Comparison of ENCODE assay signal across 17 cellular contexts in the genomic region with DNA sequence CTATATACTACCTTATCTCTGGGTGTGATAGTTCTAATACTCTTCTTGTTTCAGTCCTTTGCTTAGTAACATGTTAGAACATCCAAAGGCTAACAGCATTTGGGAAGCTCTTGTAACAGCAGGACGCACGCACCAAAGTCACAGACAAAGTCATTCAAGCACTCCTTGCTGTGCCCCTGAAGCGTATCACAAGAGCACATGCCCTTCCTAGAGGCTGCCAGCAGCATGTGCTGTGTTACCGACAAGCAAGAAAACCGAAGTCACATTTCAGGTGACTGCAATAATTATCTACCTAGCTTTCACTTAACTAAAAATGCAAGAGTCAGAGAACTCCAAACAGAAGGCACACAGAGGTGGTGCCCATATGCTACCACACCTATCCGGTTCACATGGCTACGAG.
A peak's percentile ranks its signal among the peaks of the same experiment; 100 is the strongest.
DNase-seq lines count a peak whose midpoint lies in the region; ATAC-seq and TF ChIP-seq lines count a peak whose summit lies in the region.
"Had no signal": no experiment of that assay in that cellular context is flagged by ENCODE, and none has a peak within 500 bp of the region (broad histone marks: within the 10 kb centered on the region; RNA-seq: fewer than 3 reads in every experiment).

No MANE protein-coding gene starts in this region.

- POLR2A ChIA-PET in CD8-positive, alpha-beta T cell (lab: Charles Lee): interaction anchor here (1.2 kb wide), 1 partner anchor 9 kb away, joined by 3 read pairs; no protein-coding TSS in a partner anchor
- POLR2A ChIA-PET in WTC11 (lab: Charles Lee): no interaction called here

- no peaks in the 10 kb centered on the region for H3K27me3 Mint-ChIP-seq in CD8-positive, alpha-beta T cell (ENCODE audit: low read depth)
- H3K27me3 Mint-ChIP-seq in WTC11 (ENCODE audit: low read depth) (no peaks in the 10 kb centered on the region), naive B cell (no peaks in the 10 kb centered on the region)

- no peaks in the 10 kb centered on the region for H3K9me3 Mint-ChIP-seq in CD8-positive, alpha-beta T cell
- H3K9me3 Mint-ChIP-seq in WTC11 (0 out of 2 replicates have a peak, but pooled peaks cover 2% of the 10 kb centered on the region), naive B cell (no peaks in the 10 kb centered on the region)

- H3K4me3 ChIP-seq in CD8-positive, alpha-beta T cell (ENCODE audit: low read depth, low read length): no peak overlapping the region
- H3K4me3 ChIP-seq: mucosa of descending colon had no signal

- no peaks in the 10 kb centered on the region for H3K36me3 ChIP-seq in CD8-positive, alpha-beta T cell (ENCODE audit: insufficient read depth, low read length)

- peak overlapping the region; percentile 84 for H3K27ac Mint-ChIP-seq in CD8-positive, alpha-beta T cell
- H3K27ac Mint-ChIP-seq in WTC11: no peak overlapping the region; the same call in 1 of the 2 replicates
- H3K27ac Mint-ChIP-seq in naive B cell: peak overlapping the region in 5 of 6 donors; percentile 15 to 63 (median 31)

- H3K27me3 ChIP-seq in CD8-positive, alpha-beta T cell (ENCODE audit: insufficient read depth, low read length): no peaks in the 10 kb centered on the region

- H3K4me1 ChIP-seq in CD8-positive, alpha-beta T cell (ENCODE audit: insufficient read depth, low read length): peaks cover 36% of the 10 kb centered on the region

- no peak for DNase-seq in CD8-positive, alpha-beta T cell
- DNase-seq in WTC11 (ENCODE audit: low spot score): no peak
- DNase-seq in naive B cell: no peak
- DNase-seq in stimulated activated CD4-positive, alpha-beta T cell treated with anti-CD3 and anti-CD28 coated beads, Interleukin-4, amount 100 ng/mL, for 24 hours: no peak
- DNase-seq in AML-193 (lab: John Stamatoyannopoulos, UW): no peak
- DNase-seq: activated CD4-positive, alpha-beta T cell treated with anti-CD3 and anti-CD28 coated beads for 48 hours; activated naive CD4-positive, alpha-beta T cell treated with Interleukin-2 at 50 U/mL for 16 hours; Kasumi-1; left colon; mucosa of descending colon; NCI-H2227 treated with DMSO at 0.1 percent for 48 hours; occipital lobe; stimulated activated CD4-positive, alpha-beta T cell treated with anti-CD3 and anti-CD28 coated beads, Interleukin-1b, Interleukin-23, amount 100 ng/mL, for 48 hours had no signal

- peaks cover 79% of the 10 kb centered on the region for H3K4me1 Mint-ChIP-seq in CD8-positive, alpha-beta T cell (ENCODE audit: low read depth)
- peaks cover 46% of the 10 kb centered on the region for H3K4me1 Mint-ChIP-seq in WTC11
- peaks cover 11 to 35% (median 24%) of the 10 kb centered on the region in 3 donors for H3K4me1 Mint-ChIP-seq in naive B cell

- intact Hi-C loops in CD8-positive, alpha-beta T cell (cut with DNase I, micrococcal nuclease): loop anchor here (5.0 kb wide), 3 partner anchors 187 to 1213 kb away; partner anchors contain the start of genes BORA (in 1 of the 2) and MZT1 (in 1 of the 2)

- no peak overlapping the region for H3K4me3 Mint-ChIP-seq in CD8-positive, alpha-beta T cell
- H3K4me3 Mint-ChIP-seq in WTC11 (no peak overlapping the region), naive B cell (no peak overlapping the region)

- ATAC-seq in CD8-positive, alpha-beta T cell: no peak
- peak; percentile 45 for ATAC-seq in GM18861 (IDR thresholded peaks at IDR 0.05; ENCODE audit: unreplicated experiment)
- peak; percentile 47 for ATAC-seq in WTC11
- ATAC-seq in naive B cell (ENCODE audit: low read depth in 2 of 2): no peak
- ATAC-seq in GM18517 (IDR thresholded peaks at IDR 0.05; ENCODE audit: unreplicated experiment): no peak
- ATAC-seq: HCT116, left colon, mucosa of descending colon, SK-N-SH treated with all-trans-retinoic acid at 6 μM for 48 hours had no signal

- no peak for TF ChIP-seq CTCF in CD8-positive, alpha-beta T cell (IDR thresholded peaks at IDR 0.05)
- TF ChIP-seq CTCF in WTC11 (IDR thresholded peaks at IDR 0.05): no peak

- peaks cover 61% of the 10 kb centered on the region for H3K36me3 Mint-ChIP-seq in CD8-positive, alpha-beta T cell
- H3K36me3 Mint-ChIP-seq in WTC11: peaks cover 2% of the 10 kb centered on the region; the same call in 1 of the 2 replicates
- H3K36me3 Mint-ChIP-seq in naive B cell: peaks cover 17 to 34% of the 10 kb centered on the region in 2 donors

- no peaks in the 10 kb centered on the region for H3K9me3 ChIP-seq in CD8-positive, alpha-beta T cell (ENCODE audit: low read length)
- H3K9me3 ChIP-seq: mucosa of descending colon had no signal

- no peak overlapping the region for H3K27ac ChIP-seq in CD8-positive, alpha-beta T cell (ENCODE audit: low read depth, low read length)

- CTCF ChIA-PET in CD8-positive, alpha-beta T cell (lab: Charles Lee): interaction anchor here (1.4 kb wide), 1 partner anchor 46 kb away, joined by 3 read pairs; no protein-coding TSS in a partner anchor
- CTCF ChIA-PET in WTC11 (lab: Charles Lee): no interaction called here

TF ChIP-seq in WTC11, 78 proteins besides CTCF, POLR2A, EP300 and RAD21:
- TF ChIP-seq GABPB1 (CRISPR knock-in tag; IDR thresholded peaks at IDR 0.05) (no peak), ZNF317 (CRISPR knock-in tag; IDR thresholded peaks at IDR 0.05; ENCODE audit: borderline replicate concordance, low read depth) (no peak), ZNF263 (CRISPR knock-in tag; IDR thresholded peaks at IDR 0.05; ENCODE audit: low read depth) (no peak), ATF1 (CRISPR knock-in tag; IDR thresholded peaks at IDR 0.05) (no peak), ELF4 (CRISPR knock-in tag; IDR thresholded peaks at IDR 0.05; ENCODE audit: low read depth) (no peak), CDX4 (CRISPR knock-in tag; IDR thresholded peaks at IDR 0.05; ENCODE audit: borderline replicate concordance) (no peak), SMAD4 (CRISPR knock-in tag; IDR thresholded peaks at IDR 0.05) (no peak)
- TF ChIP-seq, protein P1, sequence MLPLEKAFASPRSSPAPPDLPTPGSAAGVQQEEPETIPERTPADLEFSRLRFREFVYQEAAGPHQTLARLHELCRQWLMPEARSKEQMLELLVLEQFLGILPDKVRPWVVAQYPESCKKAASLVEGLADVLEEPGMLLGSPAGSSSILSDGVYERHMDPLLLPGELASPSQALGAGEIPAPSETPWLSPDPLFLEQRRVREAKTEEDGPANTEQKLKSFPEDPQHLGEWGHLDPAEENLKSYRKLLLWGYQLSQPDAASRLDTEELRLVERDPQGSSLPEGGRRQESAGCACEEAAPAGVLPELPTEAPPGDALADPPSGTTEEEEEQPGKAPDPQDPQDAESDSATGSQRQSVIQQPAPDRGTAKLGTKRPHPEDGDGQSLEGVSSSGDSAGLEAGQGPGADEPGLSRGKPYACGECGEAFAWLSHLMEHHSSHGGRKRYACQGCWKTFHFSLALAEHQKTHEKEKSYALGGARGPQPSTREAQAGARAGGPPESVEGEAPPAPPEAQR (CRISPR knock-in tag; IDR thresholded peaks at IDR 0.05): no peak

Comparison
In these comparisons a context has a peak if more than half of its experiments do, and no peak if none do; other contexts are left out.
1. ATAC-seq: peak in GM18861 (single experiment) and WTC11 (single experiment); none in CD8-positive, alpha-beta T cell (single experiment), naive B cell (0 of 2) and GM18517 (single experiment).